Comparison of ENCODE assay signal across 19 cellular contexts in the genomic region with DNA sequence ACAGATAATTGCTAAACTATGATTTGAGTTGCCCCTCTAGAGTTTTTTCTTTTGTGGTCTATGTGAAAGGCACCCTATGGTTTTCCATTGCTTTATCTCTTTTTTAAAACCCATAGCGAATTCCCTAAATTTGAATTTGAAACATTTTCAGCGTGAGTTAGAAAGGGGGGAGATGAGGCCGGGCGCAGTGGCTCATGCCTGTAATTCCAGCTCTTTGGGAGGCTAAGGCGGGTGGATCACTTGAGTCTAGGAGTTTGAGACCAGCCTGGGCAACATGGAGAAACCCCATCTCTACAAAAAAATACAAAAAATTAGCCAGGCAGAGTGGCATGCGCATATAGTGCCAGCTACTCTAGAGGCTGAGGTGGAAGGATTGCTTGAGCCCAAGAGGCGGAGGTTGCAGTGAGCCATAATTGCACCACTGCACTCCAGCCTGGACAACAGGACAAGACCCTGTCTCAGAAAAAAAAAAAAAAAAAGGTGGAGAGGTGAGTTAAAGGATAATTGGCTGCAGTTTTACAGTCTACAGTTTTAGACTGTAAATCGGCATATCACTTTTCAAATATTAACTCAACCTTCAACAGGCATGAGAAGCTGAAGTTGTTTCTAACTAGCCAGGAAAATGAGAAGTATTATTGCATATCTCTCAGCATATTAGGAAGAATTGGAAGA. TPM values are rescaled to one million over a fixed set of nuclear protein-coding genes. Genes with fewer than 3 reads are reported as not detected.
DNase-seq lines count a peak whose midpoint lies in the region; ATAC-seq and TF ChIP-seq lines count a peak whose summit lies in the region.
"Had no signal": no experiment of that assay in that cellular context is flagged by ENCODE, and none has a peak within 500 bp of the region (broad histone marks: within the 10 kb centered on the region; RNA-seq: fewer than 3 reads in every experiment).

No MANE protein-coding gene starts in this region.

- peak overlapping the region in 7 of 11 experiments; percentile 35 to 78 (median 66); a peak in 12 of 22 replicates for H3K4me2 ChIP-seq in BLaER1 treated with 17β-estradiol and CSF1 and Interleukin-3, amounts not matched to agents 10 nM and 100 nM
- H3K4me2 ChIP-seq in OCI-LY1 (ENCODE audit: low read length) (no peak overlapping the region), trophoblast cell (ENCODE audit: low read length) (no peak overlapping the region)
- H3K4me2 ChIP-seq: PC-9 had no signal

- peak overlapping the region in 2 of 11 experiments; percentile 60 to 70; a peak in 4 of 22 replicates for H3K27ac ChIP-seq in BLaER1 treated with 17β-estradiol and CSF1 and Interleukin-3, amounts not matched to agents 10 nM and 100 nM
- peak overlapping the region; percentile 94 for H3K27ac ChIP-seq in OCI-LY1 (ENCODE audit: low read depth, low read length, poor library complexity, severe bottlenecking)
- H3K27ac ChIP-seq in trophoblast cell (ENCODE audit: low read depth, low read length): no peak overlapping the region
- no peak overlapping the region for H3K27ac ChIP-seq in left lung
- H3K27ac ChIP-seq: PC-9 had no signal

- H3K27ac Mint-ChIP-seq in central memory CD8-positive, alpha-beta T cell (ENCODE audit: low read depth): peak overlapping the region; percentile 57
- H3K27ac Mint-ChIP-seq in neural crest cell (ENCODE audit: unreplicated experiment): peak overlapping the region; percentile 28
- H3K27ac Mint-ChIP-seq: CD4-positive, alpha-beta T cell had no signal

- H3K4me3 ChIP-seq in BLaER1 treated with 17β-estradiol and CSF1 and Interleukin-3, amounts not matched to agents 10 nM and 100 nM: no peak overlapping the region
- H3K4me3 ChIP-seq in OCI-LY1 (ENCODE audit: low read depth, low read length, poor library complexity, severe bottlenecking) (no peak overlapping the region), trophoblast cell (ENCODE audit: low read depth, low read length) (no peak overlapping the region), left lung (no peak overlapping the region)
- H3K4me3 ChIP-seq: PC-9 had no signal

- H3K9me2 ChIP-seq in OCI-LY1 (ENCODE audit: low read depth, low read length): no peaks in the 10 kb centered on the region

- H2AFZ ChIP-seq in OCI-LY1 (ENCODE audit: low read length) (no peak overlapping the region), trophoblast cell (ENCODE audit: insufficient read depth, low read length, poor library complexity) (no peak overlapping the region)
- H2AFZ ChIP-seq: PC-9 had no signal

- no peak overlapping the region for H3K23ac ChIP-seq in trophoblast cell (ENCODE audit: low read length)

- no peak overlapping the region for H2BK5ac ChIP-seq in trophoblast cell (ENCODE audit: low read depth, low read length, poor library complexity)

- H3K14ac ChIP-seq in trophoblast cell (ENCODE audit: low read length): no peak overlapping the region

- intact Hi-C loops in left lung (cut with DNase I): no loop called here

- H3K9me3 ChIP-seq in BLaER1 treated with 17β-estradiol and CSF1 and Interleukin-3, amounts not matched to agents 10 nM and 100 nM (replicated peaks in 1 of 11): peaks cover 0 to 7% (median 3%) of the 10 kb centered on the region in 11 experiments; a peak in 3 of 22 replicates
- H3K9me3 ChIP-seq in OCI-LY1 (ENCODE audit: low read length): no peaks in the 10 kb centered on the region
- H3K9me3 ChIP-seq in trophoblast cell (ENCODE audit: insufficient read depth, low read depth, low read length): no peaks in the 10 kb centered on the region
- H3K9me3 ChIP-seq in left lung: no peaks in the 10 kb centered on the region

- peaks cover 12% of the 10 kb centered on the region for H3K4me1 Mint-ChIP-seq in central memory CD8-positive, alpha-beta T cell
- no peaks in the 10 kb centered on the region for H3K4me1 Mint-ChIP-seq in neural crest cell

- H3F3A ChIP-seq in OCI-LY1 (ENCODE audit: insufficient read depth, low read length): no peaks in the 10 kb centered on the region

- H3K18ac ChIP-seq in trophoblast cell (ENCODE audit: low read length): no peak overlapping the region

- no peaks in the 10 kb centered on the region for H4K20me1 ChIP-seq in BLaER1 treated with 17β-estradiol and CSF1 and Interleukin-3, amounts not matched to agents 10 nM and 100 nM
- H4K20me1 ChIP-seq in OCI-LY1 (ENCODE audit: insufficient read depth, low read length): no peaks in the 10 kb centered on the region

- no peaks in the 10 kb centered on the region for H3K79me1 ChIP-seq in trophoblast cell (ENCODE audit: low read length)

- H3K9ac ChIP-seq in BLaER1 treated with 17β-estradiol and CSF1 and Interleukin-3, amounts not matched to agents 10 nM and 100 nM: no peak overlapping the region
- H3K9ac ChIP-seq in OCI-LY1 (ENCODE audit: low read length) (no peak overlapping the region; the same call in 1 of the 2 replicates), trophoblast cell (ENCODE audit: low read length) (no peak overlapping the region)

- H3K36me3 ChIP-seq in BLaER1 treated with 17β-estradiol and CSF1 and Interleukin-3, amounts not matched to agents 10 nM and 100 nM: peaks cover 3 to 39% (median 24%) of the 10 kb centered on the region in 11 experiments; a peak in 18 of 22 replicates
- H3K36me3 ChIP-seq in OCI-LY1 (ENCODE audit: insufficient read depth, low read length): peaks cover 41% of the 10 kb centered on the region
- H3K36me3 ChIP-seq in trophoblast cell (ENCODE audit: control insufficient read depth in 1 of 2, insufficient read depth in 2 of 2, low read length in 2 of 2): no peaks in the 10 kb centered on the region
- H3K36me3 ChIP-seq in left lung: no peaks in the 10 kb centered on the region

- DNase-seq in central memory CD8-positive, alpha-beta T cell (ENCODE audit: low spot score in 2 of 2): no peak
- DNase-seq in neural crest cell (ENCODE audit: low read depth, low spot score) (no peak), trophoblast cell (no peak), left lung (no peak), HPDE6-E6E7 (ENCODE audit: extremely low spot score) (no peak)
- no peak for DNase-seq in activated CD4-positive, CD25-positive, alpha-beta regulatory T cell (lab: John Stamatoyannopoulos, UW)
- DNase-seq: ACHN; AML-193; Calu3; CD4-positive, alpha-beta T cell; KBM-7; MV-4-11; NCI-H1417; NCI-H187 treated with DMSO at 0.1 percent for 48 hours; NCI-H446; PC-9 had no signal

- WGBS in trophoblast cell (ENCODE audit: extremely low coverage, insufficient coverage, insufficient read length): no CpG with 5 or more reads among the region's 8 CpGs

- H4K91ac ChIP-seq in trophoblast cell (ENCODE audit: low read depth, low read length): no peak overlapping the region

- peaks cover 17% of the 10 kb centered on the region for H3K36me3 Mint-ChIP-seq in central memory CD8-positive, alpha-beta T cell (ENCODE audit: insufficient read depth)
- H3K36me3 Mint-ChIP-seq in neural crest cell (ENCODE audit: low read depth): no peaks in the 10 kb centered on the region

- H3K4me1 ChIP-seq in BLaER1 treated with 17β-estradiol and CSF1 and Interleukin-3, amounts not matched to agents 10 nM and 100 nM: peaks cover 16 to 58% (median 32%) of the 10 kb centered on the region in 10 experiments; a peak in 19 of 20 replicates
- H3K4me1 ChIP-seq in OCI-LY1 (ENCODE audit: insufficient read depth, low read length, severe bottlenecking) (peaks cover 42% of the 10 kb centered on the region), trophoblast cell (ENCODE audit: control insufficient read depth in 1 of 2, insufficient read depth in 2 of 2, low read length in 2 of 2) (no peaks in the 10 kb centered on the region), left lung (no peaks in the 10 kb centered on the region)

- H3K9me3 Mint-ChIP-seq in central memory CD8-positive, alpha-beta T cell: no peaks in the 10 kb centered on the region
- no peaks in the 10 kb centered on the region for H3K9me3 Mint-ChIP-seq in neural crest cell
- H3K9me3 Mint-ChIP-seq: CD4-positive, alpha-beta T cell had no signal

- H2AK5ac ChIP-seq in trophoblast cell (ENCODE audit: low read length): no peak overlapping the region

- no peak for ATAC-seq in central memory CD8-positive, alpha-beta T cell (replicated peaks; ENCODE audit: extremely low read depth, poor library complexity, severe bottlenecking)
- ATAC-seq in left lung: no peak
- ATAC-seq: HCT116 had no signal

- H3K4ac ChIP-seq in trophoblast cell (ENCODE audit: low read depth, low read length): no peak overlapping the region

- H4K8ac ChIP-seq in trophoblast cell (ENCODE audit: low read depth, low read length): no peak overlapping the region

- H3K27me3 ChIP-seq in BLaER1 treated with 17β-estradiol and CSF1 and Interleukin-3, amounts not matched to agents 10 nM and 100 nM: no peaks in the 10 kb centered on the region
- H3K27me3 ChIP-seq in OCI-LY1 (ENCODE audit: insufficient read depth, low read length): no peaks in the 10 kb centered on the region
- H3K27me3 ChIP-seq in trophoblast cell (ENCODE audit: insufficient read depth, low read length): no peaks in the 10 kb centered on the region
- H3K27me3 ChIP-seq in left lung: no peaks in the 10 kb centered on the region

- H4K12ac ChIP-seq in trophoblast cell (ENCODE audit: low read depth, low read length): no peak overlapping the region

- no peak for TF ChIP-seq CTCF in OCI-LY1 (IDR thresholded peaks at IDR 0.05; ENCODE audit: low read length)
- no peak for TF ChIP-seq CTCF in neural crest cell (conservative IDR thresholded peaks at IDR 0.05)
- TF ChIP-seq CTCF in left lung (IDR thresholded peaks at IDR 0.05): no peak

- H3K4me3 Mint-ChIP-seq in central memory CD8-positive, alpha-beta T cell: no peak overlapping the region
- no peak overlapping the region for H3K4me3 Mint-ChIP-seq in neural crest cell
- H3K4me3 Mint-ChIP-seq: CD4-positive, alpha-beta T cell had no signal

- H2BK12ac ChIP-seq in trophoblast cell (ENCODE audit: low read length): no peak overlapping the region

- H3K27me3 Mint-ChIP-seq in central memory CD8-positive, alpha-beta T cell: no peaks in the 10 kb centered on the region
- H3K27me3 Mint-ChIP-seq in neural crest cell (ENCODE audit: low read depth): no peaks in the 10 kb centered on the region
- H3K27me3 Mint-ChIP-seq: CD4-positive, alpha-beta T cell had no signal

- H3K79me2 ChIP-seq in OCI-LY1 (ENCODE audit: insufficient read depth, low read length) (no peaks in the 10 kb centered on the region), trophoblast cell (ENCODE audit: control insufficient read depth, insufficient read depth, low read length, poor library complexity) (no peaks in the 10 kb centered on the region)

- no peak overlapping the region for H2BK120ac ChIP-seq in trophoblast cell (ENCODE audit: insufficient read depth, low read length, poor library complexity)

RNA-seq across cellular contexts. Expression of a gene that starts 46.3 kb away (rescaled TPM):
- total RNA-seq in neural crest cell (5.0 and 6.9 TPM in 2 replicates), left lung (1 to 10 TPM; 5.4 to 6.8 TPM)
- 2.4 and 2.6 TPM in 2 replicates for polyA plus RNA-seq in trophoblast cell (2013)

Comparison
In these comparisons a context has a peak if more than half of its experiments do, and no peak if none do; other contexts are left out.
1. H3K4me2 ChIP-seq: peak in BLaER1 treated with 17β-estradiol and CSF1 and Interleukin-3, amounts not matched to agents 10 nM and 100 nM (7 of 11); none in OCI-LY1 (single experiment) and trophoblast cell (single experiment).